8 cellular contexts compared by ENCODE assay signal in the genomic region with DNA sequence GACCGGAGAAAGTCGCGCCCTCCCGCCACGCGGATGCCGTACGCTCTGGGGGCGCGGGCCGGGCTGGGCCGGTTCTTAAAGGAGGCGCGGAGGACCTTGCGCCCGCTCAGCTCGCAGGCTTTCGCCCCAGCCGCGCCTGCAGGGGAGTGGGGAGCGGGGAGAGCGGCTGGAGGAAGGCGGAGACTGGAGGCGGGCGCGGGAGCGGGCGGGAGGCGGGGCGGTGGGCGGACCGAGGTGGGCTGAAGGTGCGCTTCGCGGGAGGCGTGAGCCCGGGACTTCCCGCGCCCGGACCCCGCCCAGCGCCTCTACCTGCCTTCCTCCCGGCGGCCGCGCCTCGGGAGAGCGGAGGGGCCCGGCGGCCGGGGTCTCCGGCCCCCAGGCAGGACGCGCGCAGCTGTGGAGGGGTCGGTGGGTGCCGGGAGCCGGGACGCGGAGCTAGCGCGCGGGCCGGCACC.
DNase-seq lines count a peak whose midpoint lies in the region; ATAC-seq lines count a peak whose summit lies in the region.

Gene ADRA2B (minus strand): TSS at position 148 of the 455 bp plus-strand sequence. CDS start 422 bp downstream, outside the sequence.

- H3K27ac ChIP-seq in SK-N-MC = no peak within 1 kb of the TSS

- no peak within 1 kb of the TSS for H3K9ac ChIP-seq in SK-N-MC (ENCODE audit: insufficient read length)

- no peaks in the 10 kb centered on the region for H3K9me3 ChIP-seq in SK-N-MC (ENCODE audit: low read depth, low read length)

- ATAC-seq in HG03103 (IDR thresholded peaks at IDR 0.05; ENCODE audit: low read depth, unreplicated experiment) = peak; percentile 42

- H3K4me3 ChIP-seq in SK-N-MC = peak within 1 kb of the TSS; percentile 77

- no peaks in the 10 kb centered on the region for H3K36me3 ChIP-seq in SK-N-MC (ENCODE audit: insufficient read depth, low read length)

- DNase-seq in NCI-H345 (lab: John Stamatoyannopoulos, UW) (peak; percentile 23), NCI-H345 treated with DMSO at 0.1 percent for 48 hours (lab: John Stamatoyannopoulos, UW; ENCODE audit: unreplicated experiment) (no peak), SK-N-MC (ENCODE audit: low read depth, low spot score) (no peak), iPS-NIHi11 (ENCODE audit: low spot score) (peak; percentile 95), KG1 (lab: John Stamatoyannopoulos, UW) (no peak)
- peak; percentile 55 for DNase-seq in activated naive CD8-positive, alpha-beta T cell treated with anti-CD3 and anti-CD28 coated beads, Interleukin-2, amount 50 U/mL, for 16 hours (ENCODE audit: low read depth, low spot score)
- peak; percentile 38 to 77 (median 56) for DNase-seq in stimulated activated CD4-positive, alpha-beta T cell treated with anti-CD3 and anti-CD28 coated beads, Interleukin-1b, Interleukin-23, amount 100 ng/mL, for 24 hours (ENCODE audit: low read depth in 4 of 4, low spot score in 1 of 4)

Comparison
In these comparisons a context has a peak if more than half of its experiments do, and no peak if none do; other contexts are left out.
1. DNase-seq: peak in NCI-H345 (single experiment), activated naive CD8-positive, alpha-beta T cell treated with anti-CD3 and anti-CD28 coated beads, Interleukin-2, amount 50 U/mL, for 16 hours (single experiment), iPS-NIHi11 (single experiment) and stimulated activated CD4-positive, alpha-beta T cell treated with anti-CD3 and anti-CD28 coated beads, Interleukin-1b, Interleukin-23, amount 100 ng/mL, for 24 hours (4 of 4); none in NCI-H345 treated with DMSO at 0.1 percent for 48 hours (single experiment), SK-N-MC (single experiment) and KG1 (single experiment).